ENCODE assay signal across 1 cellular context in genomic region chr9:137333016-137333726, GRCh38.
TF ChIP-seq lines count a peak whose summit lies in the region.

No MANE protein-coding gene starts in this region.

TF ChIP-seq in HCT116, 20 proteins besides CTCF, POLR2A, EP300 and RAD21 (continued from another document):
- TF ChIP-seq ZBTB33 (IDR thresholded peaks at IDR 0.05; ENCODE audit: extremely low read depth, insufficient replicate concordance, low read length) (no peak), CEBPB (IDR thresholded peaks at IDR 0.05; ENCODE audit: low read depth) (no peak), REST (IDR thresholded peaks at IDR 0.05; ENCODE audit: low read depth) (no peak), YY1 (IDR thresholded peaks at IDR 0.05; ENCODE audit: extremely low read depth, insufficient replicate concordance, low read depth, low read length) (no peak), EZH2phosphoT487 (IDR thresholded peaks at IDR 0.05; ENCODE audit: borderline replicate concordance) (no peak), FOSL1 (IDR thresholded peaks at IDR 0.05; ENCODE audit: low read depth) (no peak), SIN3A (IDR thresholded peaks at IDR 0.05; ENCODE audit: low read depth) (no peak)
